ENCODE assay signal across 1 cellular context in genomic region chr2:70086278-70086837, GRCh38.
TF ChIP-seq lines count a peak whose summit lies in the region.

No MANE protein-coding gene starts in this region.

TF ChIP-seq in HepG2, 621 proteins besides CTCF, POLR2A, EP300 and RAD21 (continued from another document and continues in another):
- TF ChIP-seq ZBTB34 (CRISPR knock-in tag; IDR thresholded peaks at IDR 0.05) = 0 out of 2 replicates have a peak, but pooled peaks have one; percentile 7
- TF ChIP-seq HOXD1 (CRISPR knock-in tag; IDR thresholded peaks at IDR 0.05) = 0 out of 2 replicates have a peak, but pooled peaks have one; percentile 48
- TF ChIP-seq MZF1 (CRISPR knock-in tag; IDR thresholded peaks at IDR 0.05; ENCODE audit: borderline replicate concordance) = no peak
- peak; percentile 39; the same call in 1 of the 2 replicates for TF ChIP-seq GLI4 (CRISPR knock-in tag; IDR thresholded peaks at IDR 0.05; ENCODE audit: borderline replicate concordance)
- peak; percentile 84 for TF ChIP-seq THAP11 (CRISPR knock-in tag; IDR thresholded peaks at IDR 0.05)
- peak; percentile 6; the same call in 1 of the 2 replicates for TF ChIP-seq FOSL2 (CRISPR knock-in tag; IDR thresholded peaks at IDR 0.05)
- TF ChIP-seq ZNF20 (CRISPR knock-in tag; IDR thresholded peaks at IDR 0.05) = no peak
- TF ChIP-seq HNF1A (IDR thresholded peaks at IDR 0.05; ENCODE audit: low read depth) = no peak
- TF ChIP-seq HNF1A (CRISPR knock-in tag; IDR thresholded peaks at IDR 0.05; ENCODE audit: borderline replicate concordance) = peak; percentile 79
- no peak for TF ChIP-seq JUND (CRISPR knock-in tag; IDR thresholded peaks at IDR 0.05)
- peak; percentile 65 for TF ChIP-seq KMT2A (CRISPR knock-in tag; IDR thresholded peaks at IDR 0.05)
- peak; percentile 96 for TF ChIP-seq ZNF446 (CRISPR knock-in tag; IDR thresholded peaks at IDR 0.05)
- peak; percentile 89 for TF ChIP-seq ZNF850 (CRISPR knock-in tag; conservative IDR thresholded peaks at IDR 0.05)
- no peak for TF ChIP-seq RARG (CRISPR knock-in tag; IDR thresholded peaks at IDR 0.05; ENCODE audit: low read depth)
- peak; percentile 85 for TF ChIP-seq ARNTL (CRISPR knock-in tag; IDR thresholded peaks at IDR 0.05)
- no peak for TF ChIP-seq ZNF652 (CRISPR knock-in tag; IDR thresholded peaks at IDR 0.05; ENCODE audit: borderline replicate concordance, low read depth)
- peak; percentile 48; the same call in 1 of the 2 replicates for TF ChIP-seq KAT7 (CRISPR knock-in tag; IDR thresholded peaks at IDR 0.05; ENCODE audit: borderline replicate concordance)
- no peak for TF ChIP-seq ZNF878 (CRISPR knock-in tag; IDR thresholded peaks at IDR 0.05)
- no peak for TF ChIP-seq ATM (IDR thresholded peaks at IDR 0.05; ENCODE audit: borderline replicate concordance)
- peak; percentile 89 for TF ChIP-seq RFXAP (CRISPR knock-in tag; IDR thresholded peaks at IDR 0.05; ENCODE audit: borderline replicate concordance)
- peak; percentile 91 for TF ChIP-seq NFATC3 (CRISPR knock-in tag; IDR thresholded peaks at IDR 0.05)
- TF ChIP-seq NFAT5 (CRISPR knock-in tag; IDR thresholded peaks at IDR 0.05) = no peak; the same call in 1 of the 2 replicates
- peak; percentile 18; the same call in 1 of the 2 replicates for TF ChIP-seq KLF11 (CRISPR knock-in tag; IDR thresholded peaks at IDR 0.05)
- TF ChIP-seq ZNF318 (CRISPR knock-in tag; IDR thresholded peaks at IDR 0.05) = no peak
- TF ChIP-seq NBN (conservative IDR thresholded peaks at IDR 0.05) = no peak
- peak; percentile 82; the same call in 1 of the 2 replicates for TF ChIP-seq ZNF503 (CRISPR knock-in tag; IDR thresholded peaks at IDR 0.05)
